Comparison of ENCODE assay signal across 16 cellular contexts in the genomic region with DNA sequence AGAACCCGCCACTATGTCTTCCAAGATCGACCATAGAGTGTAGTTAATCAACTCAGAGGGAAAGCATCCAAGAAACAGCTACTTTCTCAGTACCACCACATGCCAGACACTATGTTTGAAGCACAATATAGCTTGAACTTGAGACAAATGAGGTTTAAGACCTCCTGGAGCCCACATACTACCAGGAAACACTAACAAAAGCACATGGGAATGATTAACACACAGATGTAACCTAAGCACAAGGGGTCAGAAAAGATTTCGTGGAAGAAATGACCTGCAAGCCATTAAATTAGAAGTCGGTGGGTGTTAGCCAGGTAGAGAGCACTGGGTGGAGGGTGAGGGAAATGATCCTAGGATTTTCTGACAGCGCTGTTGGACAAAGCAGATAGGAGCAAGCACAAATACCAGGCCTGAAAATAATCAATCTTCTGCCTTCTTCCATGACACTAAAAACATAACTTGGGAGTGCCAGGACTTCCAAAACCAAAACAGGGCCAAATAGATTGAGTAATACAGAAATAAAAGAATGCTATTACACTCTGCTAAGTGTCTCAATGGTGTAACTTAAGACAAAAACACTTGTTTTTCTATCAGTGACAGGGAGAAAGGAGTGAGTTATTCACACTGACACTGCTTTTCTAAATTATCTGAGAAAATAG.
DNase-seq lines count a peak whose midpoint lies in the region; ATAC-seq and TF ChIP-seq lines count a peak whose summit lies in the region.
"Had no signal": no experiment of that assay in that cellular context is flagged by ENCODE, and none has a peak within 500 bp of the region (broad histone marks: within the 10 kb centered on the region; RNA-seq: fewer than 3 reads in every experiment).

No MANE protein-coding gene starts in this region.

- H3K9me3 ChIP-seq in adrenal gland (replicated peaks in 1 of 3) = no peaks in the 10 kb centered on the region

- POLR2A ChIA-PET in activated naive CD8-positive, alpha-beta T cell treated with anti-CD3 and anti-CD28 coated beads, Interleukin-2, amount 10 ng/mL, durations not matched to agents 7 days and 5 days (lab: Charles Lee) = no interaction called here

- no peak for TF ChIP-seq POLR2A in adrenal gland (IDR thresholded peaks at IDR 0.05)

- H3K4me3 ChIP-seq in foreskin fibroblast (ENCODE audit: low read depth in 1 of 2, low read length in 2 of 2) (no peak overlapping the region), adrenal gland (no peak overlapping the region)

- no peaks in the 10 kb centered on the region for H3K27me3 ChIP-seq in adrenal gland

- peak; percentile 66 for DNase-seq in AG20443 (ENCODE audit: low spot score)
- DNase-seq in activated naive CD8-positive, alpha-beta T cell treated with anti-CD3 and anti-CD28 coated beads, Interleukin-2, amount 10 ng/mL, durations not matched to agents 7 days and 5 days = no peak
- DNase-seq in foreskin fibroblast = peak; percentile 27 to 55
- no peak for DNase-seq in progenitor cell of endocrine pancreas (ENCODE audit: low spot score, unreplicated experiment)
- DNase-seq in activated CD4-positive, alpha-beta T cell treated with anti-CD3 and anti-CD28 coated beads, Interleukin-2, amount 10 ng/mL, durations not matched to agents 24 days and 14 days = no peak
- no peak for DNase-seq in mesenteric fat pad (ENCODE audit: low spot score)
- DNase-seq in adrenal gland = no peak
- DNase-seq in islet precursor cell = no peak
- DNase-seq: cortex of kidney; GF-D8; NCI-H1092; NCI-H510A treated with DMSO at 0.1 percent for 48 hours; stimulated activated CD4-positive, alpha-beta T cell treated with anti-CD3 and anti-CD28 coated beads, Interleukin-2, amount 100 ng/mL, for 24 hours had no signal

- no peaks in the 10 kb centered on the region for H3K36me3 ChIP-seq in adrenal gland (replicated peaks in 1 of 2)

- WGBS in adrenal gland, 4 donors = 59 to 79% (median 69%) methylated on average over 5 of the region's 5 CpGs

- no peak overlapping the region for H3K4me3 Mint-ChIP-seq in activated naive CD8-positive, alpha-beta T cell treated with anti-CD3 and anti-CD28 coated beads, Interleukin-2, amount 10 ng/mL, durations not matched to agents 7 days and 5 days
- no peak overlapping the region for H3K4me3 Mint-ChIP-seq in progenitor cell of endocrine pancreas (ENCODE audit: low read depth)
- H3K4me3 Mint-ChIP-seq in activated CD4-positive, alpha-beta T cell treated with anti-CD3 and anti-CD28 coated beads, Interleukin-2, amount 10 ng/mL, durations not matched to agents 24 days and 14 days = no peak overlapping the region
- H3K4me3 Mint-ChIP-seq: T-helper 2 cell treated with Interferon-gamma antibody and Interleukin-4, amounts not matched to agents 5 μg/mL and 100 μg/mL, for 36 hours had no signal

- peaks cover 9% of the 10 kb centered on the region for H3K36me3 Mint-ChIP-seq in activated naive CD8-positive, alpha-beta T cell treated with anti-CD3 and anti-CD28 coated beads, Interleukin-2, amount 10 ng/mL, durations not matched to agents 7 days and 5 days
- no peaks in the 10 kb centered on the region for H3K36me3 Mint-ChIP-seq in progenitor cell of endocrine pancreas (ENCODE audit: insufficient read depth)
- H3K36me3 Mint-ChIP-seq in activated CD4-positive, alpha-beta T cell treated with anti-CD3 and anti-CD28 coated beads, Interleukin-2, amount 10 ng/mL, durations not matched to agents 24 days and 14 days (ENCODE audit: low read depth) = no peaks in the 10 kb centered on the region

- TF ChIP-seq CTCF in foreskin fibroblast (IDR thresholded peaks at IDR 0.05; ENCODE audit: low read depth, low read length) = no peak
- no peak for TF ChIP-seq CTCF in progenitor cell of endocrine pancreas (IDR thresholded peaks at IDR 0.05; ENCODE audit: unreplicated experiment)
- no peak for TF ChIP-seq CTCF in adrenal gland (IDR thresholded peaks at IDR 0.05)

- no peaks in the 10 kb centered on the region for H3K27me3 Mint-ChIP-seq in activated naive CD8-positive, alpha-beta T cell treated with anti-CD3 and anti-CD28 coated beads, Interleukin-2, amount 10 ng/mL, durations not matched to agents 7 days and 5 days
- H3K27me3 Mint-ChIP-seq in progenitor cell of endocrine pancreas = no peaks in the 10 kb centered on the region
- H3K27me3 Mint-ChIP-seq in activated CD4-positive, alpha-beta T cell treated with anti-CD3 and anti-CD28 coated beads, Interleukin-2, amount 10 ng/mL, durations not matched to agents 24 days and 14 days = peaks cover 38% of the 10 kb centered on the region

- intact Hi-C loops in activated CD4-positive, alpha-beta T cell treated with anti-CD3 and anti-CD28 coated beads, Interleukin-2, amount 10 ng/mL, durations not matched to agents 24 days and 14 days (cut with micrococcal nuclease) = no loop called here
- intact Hi-C loops in adrenal gland (cut with DNase I) = no loop called here

- H3K4me1 Mint-ChIP-seq in activated naive CD8-positive, alpha-beta T cell treated with anti-CD3 and anti-CD28 coated beads, Interleukin-2, amount 10 ng/mL, durations not matched to agents 7 days and 5 days = peaks cover 35% of the 10 kb centered on the region
- H3K4me1 Mint-ChIP-seq in progenitor cell of endocrine pancreas (ENCODE audit: low read depth) = peaks cover 42% of the 10 kb centered on the region
- peaks cover 10% of the 10 kb centered on the region for H3K4me1 Mint-ChIP-seq in activated CD4-positive, alpha-beta T cell treated with anti-CD3 and anti-CD28 coated beads, Interleukin-2, amount 10 ng/mL, durations not matched to agents 24 days and 14 days

- H3K4me1 ChIP-seq in adrenal gland (replicated peaks in 1 of 2) = peaks cover 0 to 8% of the 10 kb centered on the region in 2 donors

- H3K27ac Mint-ChIP-seq in activated naive CD8-positive, alpha-beta T cell treated with anti-CD3 and anti-CD28 coated beads, Interleukin-2, amount 10 ng/mL, durations not matched to agents 7 days and 5 days = peak overlapping the region; percentile 27
- H3K27ac Mint-ChIP-seq in progenitor cell of endocrine pancreas = peak overlapping the region; percentile 79
- H3K27ac Mint-ChIP-seq in activated CD4-positive, alpha-beta T cell treated with anti-CD3 and anti-CD28 coated beads, Interleukin-2, amount 10 ng/mL, durations not matched to agents 24 days and 14 days = no peak overlapping the region
- H3K27ac Mint-ChIP-seq: activated T-helper 2 cell treated with anti-CD3 and anti-CD28 coated beads, Interferon-gamma antibody, Interleukin-2, Interleukin-4, amounts not matched to agents 10 μg/mL and 5 μg/mL and 100 μg/mL, durations not matched to agents 14 hours and 24 hours and 36 hours; T-helper 2 cell treated with Interferon-gamma antibody and Interleukin-4, amounts not matched to agents 5 μg/mL and 100 μg/mL, for 36 hours had no signal

- no peak overlapping the region for H3K27ac ChIP-seq in adrenal gland

- no peak for ATAC-seq in activated naive CD8-positive, alpha-beta T cell treated with anti-CD3 and anti-CD28 coated beads, Interleukin-2, amount 10 ng/mL, durations not matched to agents 7 days and 5 days (ENCODE audit: low read depth)
- ATAC-seq: Panc1 had no signal

- no peaks in the 10 kb centered on the region for H3K9me3 Mint-ChIP-seq in activated naive CD8-positive, alpha-beta T cell treated with anti-CD3 and anti-CD28 coated beads, Interleukin-2, amount 10 ng/mL, durations not matched to agents 7 days and 5 days
- no peaks in the 10 kb centered on the region for H3K9me3 Mint-ChIP-seq in progenitor cell of endocrine pancreas (ENCODE audit: low read depth)
- no peaks in the 10 kb centered on the region for H3K9me3 Mint-ChIP-seq in activated CD4-positive, alpha-beta T cell treated with anti-CD3 and anti-CD28 coated beads, Interleukin-2, amount 10 ng/mL, durations not matched to agents 24 days and 14 days
- H3K9me3 Mint-ChIP-seq: activated T-helper 2 cell treated with anti-CD3 and anti-CD28 coated beads, Interferon-gamma antibody, Interleukin-2, Interleukin-4, amounts not matched to agents 10 μg/mL and 5 μg/mL and 100 μg/mL, durations not matched to agents 14 hours and 24 hours and 36 hours; T-helper 2 cell treated with Interferon-gamma antibody and Interleukin-4, amounts not matched to agents 5 μg/mL and 100 μg/mL, for 36 hours had no signal

Comparison
In these comparisons a context has a peak if more than half of its experiments do, and no peak if none do; other contexts are left out.
1. DNase-seq: peak in AG20443 (single experiment) and foreskin fibroblast (2 of 2); none in activated naive CD8-positive, alpha-beta T cell treated with anti-CD3 and anti-CD28 coated beads, Interleukin-2, amount 10 ng/mL, durations not matched to agents 7 days and 5 days (single experiment), progenitor cell of endocrine pancreas (single experiment), activated CD4-positive, alpha-beta T cell treated with anti-CD3 and anti-CD28 coated beads, Interleukin-2, amount 10 ng/mL, durations not matched to agents 24 days and 14 days (single experiment), mesenteric fat pad (single experiment), adrenal gland (0 of 7) and islet precursor cell (single experiment).